In genomic region chr13:24110011-24110410, GRCh38 we compare ENCODE assay signal across 19 cellular contexts.
"Had no signal": no experiment of that assay in that cellular context is flagged by ENCODE, and none has a peak within 500 bp of the region (broad histone marks: within the 10 kb centered on the region; RNA-seq: fewer than 3 reads in every experiment).

No MANE protein-coding gene starts in this region.

- H3K4me3 Mint-ChIP-seq: immature natural killer cell; naive thymus-derived CD8-positive, alpha-beta T cell; neural progenitor cell; stimulated activated memory B cell treated with anti-CD40 and anti-IgM and Interleukin-4, amounts not matched to agents 10 μg/mL and 1 μg/mL and 100 μg/mL, for 72 hours; stimulated activated naive CD8-positive, alpha-beta T cell treated with anti-CD3 and anti-CD28 coated beads, Interleukin-15, Interleukin-2, amounts not matched to agents 100 ng/mL and 50 ng/mL, for 24 hours; type B pancreatic cell had no signal

- H3K27me3 ChIP-seq: esophagus muscularis mucosa, gastroesophageal sphincter, neural progenitor cell, ovary, right lobe of liver, uterus had no signal

- H3K36me3 ChIP-seq: esophagus muscularis mucosa, gastroesophageal sphincter, neural progenitor cell, ovary, right lobe of liver, uterus had no signal

- H3K4me1 ChIP-seq: esophagus muscularis mucosa, gastroesophageal sphincter, uterus had no signal

- H3K4me3 ChIP-seq: esophagus muscularis mucosa, gastroesophageal sphincter, lung, neural progenitor cell, ovary, right lobe of liver, uterus had no signal

- H3K9me3 ChIP-seq: esophagus muscularis mucosa, gastroesophageal sphincter, ovary, right lobe of liver, uterus had no signal

- DNase-seq: effector memory CD4-positive, alpha-beta T cell; immature natural killer cell; left cardiac atrium; left ventricle myocardium superior; mesendoderm; naive thymus-derived CD8-positive, alpha-beta T cell; ovary; right lobe of liver; stimulated activated CD4-positive, alpha-beta T cell treated with anti-CD3 and anti-CD28 coated beads, Interleukin-4, amount 100 ng/mL, for 1 hour; stimulated activated CD8-positive, alpha-beta memory T cell treated with anti-CD3 and anti-CD28 coated beads, Interleukin-4, amount 100 ng/mL, for 48 hours; uterus had no signal

- H3K9me3 Mint-ChIP-seq: naive thymus-derived CD8-positive, alpha-beta T cell; neural progenitor cell; stimulated activated memory B cell treated with anti-CD40 and anti-IgM and Interleukin-4, amounts not matched to agents 10 μg/mL and 1 μg/mL and 100 μg/mL, for 72 hours; stimulated activated naive CD8-positive, alpha-beta T cell treated with anti-CD3 and anti-CD28 coated beads, Interleukin-15, Interleukin-2, amounts not matched to agents 100 ng/mL and 50 ng/mL, for 24 hours had no signal

- H3K27ac ChIP-seq: esophagus muscularis mucosa, gastroesophageal sphincter, neural progenitor cell, ovary, right lobe of liver, uterus had no signal

- ATAC-seq: gastroesophageal sphincter; left cardiac atrium; left ventricle myocardium superior; naive thymus-derived CD8-positive, alpha-beta T cell; right lobe of liver; stimulated activated memory B cell treated with anti-CD40 and anti-IgM and Interleukin-4, amounts not matched to agents 10 μg/mL and 1 μg/mL and 100 μg/mL, for 72 hours had no signal

- H3K27ac Mint-ChIP-seq: immature natural killer cell; naive thymus-derived CD8-positive, alpha-beta T cell; neural progenitor cell; progenitor cell of endocrine pancreas; stimulated activated memory B cell treated with anti-CD40 and anti-IgM and Interleukin-4, amounts not matched to agents 10 μg/mL and 1 μg/mL and 100 μg/mL, for 72 hours; stimulated activated naive CD8-positive, alpha-beta T cell treated with anti-CD3 and anti-CD28 coated beads, Interleukin-15, Interleukin-2, amounts not matched to agents 100 ng/mL and 50 ng/mL, for 24 hours; type B pancreatic cell had no signal

- H3K4me1 Mint-ChIP-seq: immature natural killer cell had no signal

- H3K27me3 Mint-ChIP-seq: type B pancreatic cell had no signal
